8 cellular contexts compared by ENCODE assay signal in genomic region chr21:25881524-25882376, GRCh38.
A peak's percentile ranks its signal among the peaks of the same experiment; 100 is the strongest.
DNase-seq lines count a peak whose midpoint lies in the region; ATAC-seq and TF ChIP-seq lines count a peak whose summit lies in the region.

No MANE protein-coding gene starts in this region.

- no peak overlapping the region for H3K27ac ChIP-seq in brain microvascular endothelial cell

- in situ Hi-C loops in GM13977 (cut with MboI; ENCODE audit: low pct_unique_long_range_greater_than_20kb, low sequenced_read_pairs, unreplicated experiment) (loop anchor here (25.0 kb wide), 2 partner anchors 281 to 831 kb away; partner anchors contain the start of gene APP), brain microvascular endothelial cell (cut with HindIII; ENCODE audit: low pct_ligation_motif_present, low sequenced_read_pairs) (loop anchor here (25.0 kb wide), 1 partner anchor 281 kb away; the partner anchor contains the start of gene APP)

- peak; percentile 92 for TF ChIP-seq CTCF in GM13977 (IDR thresholded peaks at IDR 0.05; ENCODE audit: extremely low read depth, insufficient read depth, missing control alignments)
- TF ChIP-seq CTCF in brain microvascular endothelial cell (IDR thresholded peaks at IDR 0.05; ENCODE audit: low read depth, low read length, missing control alignments), result peak; percentile 98

- ATAC-seq in HG02840 (IDR thresholded peaks at IDR 0.05; ENCODE audit: low FRiP score, unreplicated experiment), result peak; percentile 86

- H3K36me3 ChIP-seq in brain microvascular endothelial cell (replicated peaks), result peaks cover 12% of the 10 kb centered on the region

- no peak overlapping the region for H3K4me3 ChIP-seq in brain microvascular endothelial cell (ENCODE audit: low read depth, low read length)

- H3K27me3 ChIP-seq in brain microvascular endothelial cell (replicated peaks), result no peaks in the 10 kb centered on the region

- peak; percentile 74 for DNase-seq in A172 (ENCODE audit: low spot score)
- peak; percentile 73 for DNase-seq in GM13977 (ENCODE audit: low spot score)
- peak; percentile 63 for DNase-seq in NCI-H1105 treated with DMSO at 0.1 percent for 48 hours (lab: John Stamatoyannopoulos, UW)
- DNase-seq in UCSD-AML1 (lab: John Stamatoyannopoulos, UW; ENCODE audit: unreplicated experiment), result peak; percentile 54
- peak; percentile 60 for DNase-seq in brain microvascular endothelial cell
- peak; percentile 70 for DNase-seq in islet precursor cell
- DNase-seq in stimulated activated CD4-positive, alpha-beta T cell treated with anti-CD3 and anti-CD28 coated beads, Interleukin-2, amount 100 ng/mL, for 24 hours, result peak; percentile 65 to 68
